In the genomic region with DNA sequence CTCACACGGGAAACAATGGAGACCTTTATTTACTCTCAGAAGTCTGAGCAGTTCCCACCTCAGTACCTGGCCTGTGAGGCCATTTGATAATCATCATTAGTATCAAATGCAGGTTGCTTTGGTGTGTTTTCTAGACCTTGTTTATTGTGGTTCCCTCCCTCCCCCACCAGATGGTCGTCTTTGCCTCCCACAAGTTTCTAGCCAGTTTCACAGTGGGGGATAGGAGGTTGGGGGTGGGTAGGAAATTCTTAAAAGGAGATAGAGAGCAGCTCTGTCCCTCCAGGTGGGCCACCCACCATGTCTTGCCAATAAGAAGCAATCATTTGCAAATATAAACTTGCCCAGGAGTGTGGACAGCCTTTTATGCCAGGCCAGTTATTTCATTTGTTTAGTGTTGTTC, we compare ENCODE assay signal across 24 cellular contexts. TPM values are rescaled to one million over a fixed set of nuclear protein-coding genes. Genes with fewer than 3 reads are reported as not detected.
DNase-seq lines count a peak whose midpoint lies in the region; ATAC-seq and TF ChIP-seq lines count a peak whose summit lies in the region.
"Had no signal": no experiment of that assay in that cellular context is flagged by ENCODE, and none has a peak within 500 bp of the region (broad histone marks: within the 10 kb centered on the region; RNA-seq: fewer than 3 reads in every experiment).

No MANE protein-coding gene starts in this region.

- POLR2A ChIA-PET in MCF 10A (lab: Yijun Ruan, JAX) (interaction anchor here (0.5 kb wide), 1 partner anchor 57 kb away, joined by 4 read pairs; no protein-coding TSS in a partner anchor), Caco-2 (lab: Charles Lee) (no interaction called here)

- no peaks in the 10 kb centered on the region for H3K9me2 ChIP-seq in MM.1S (replicated peaks; ENCODE audit: insufficient read depth, low read length)

- H3K36me3 ChIP-seq in MM.1S (replicated peaks; ENCODE audit: insufficient read depth, low read length) (0 out of 2 replicates have a peak, but pooled peaks cover 2% of the 10 kb centered on the region), psoas muscle (ENCODE audit: insufficient read depth in 1 of 2, low read depth in 1 of 2) (no peaks in the 10 kb centered on the region), Caco-2 (ENCODE audit: control insufficient read depth, insufficient read depth, low read length) (no peaks in the 10 kb centered on the region)
- H3K36me3 ChIP-seq: brain microvascular endothelial cell, esophagus squamous epithelium, gastrocnemius medialis, right atrium auricular region had no signal

- peaks cover 7% of the 10 kb centered on the region for H3K27me3 Mint-ChIP-seq in endothelial cell (ENCODE audit: unreplicated experiment)
- no peaks in the 10 kb centered on the region for H3K27me3 Mint-ChIP-seq in MCF 10A (ENCODE audit: insufficient read depth, unreplicated experiment)
- H3K27me3 Mint-ChIP-seq in Caco-2 (ENCODE audit: insufficient read depth, unreplicated experiment): no peaks in the 10 kb centered on the region

- H3K27me3 ChIP-seq in MM.1S (replicated peaks; ENCODE audit: insufficient read depth, low read length): no peaks in the 10 kb centered on the region
- H3K27me3 ChIP-seq in psoas muscle (ENCODE audit: insufficient read depth in 3 of 3, low read length in 2 of 3): no peaks in the 10 kb centered on the region
- H3K27me3 ChIP-seq in Caco-2 (replicated peaks; ENCODE audit: control insufficient read depth, insufficient read depth, low read length): no peaks in the 10 kb centered on the region
- H3K27me3 ChIP-seq: brain microvascular endothelial cell, esophagus squamous epithelium, gastrocnemius medialis, right atrium auricular region had no signal

- no peaks in the 10 kb centered on the region for H4K20me1 ChIP-seq in MM.1S (ENCODE audit: insufficient read depth, low read length)

- H3K4me1 ChIP-seq in MM.1S (ENCODE audit: low read length) (peaks cover 93% of the 10 kb centered on the region), psoas muscle (peaks cover 59% of the 10 kb centered on the region), Caco-2 (no peaks in the 10 kb centered on the region)

- BruUV-seq in MCF 10A (replicated peaks; lab: Mats Ljungman, UMichigan) (no TSS peak), Caco-2 (replicated peaks; lab: Mats Ljungman, UMichigan) (no TSS peak)

- H3K9ac ChIP-seq in MM.1S (ENCODE audit: low read length): peak overlapping the region; percentile 39; the same call in 1 of the 2 replicates

- TF ChIP-seq CTCF in MM.1S (IDR thresholded peaks at IDR 0.05; ENCODE audit: low read length): no peak
- TF ChIP-seq CTCF in endothelial cell (IDR thresholded peaks at IDR 0.05; ENCODE audit: unreplicated experiment): no peak
- no peak for TF ChIP-seq CTCF in psoas muscle (IDR thresholded peaks at IDR 0.05)
- no peak for TF ChIP-seq CTCF in MCF 10A (IDR thresholded peaks at IDR 0.05; ENCODE audit: unreplicated experiment)
- TF ChIP-seq CTCF in Caco-2 (IDR thresholded peaks at IDR 0.05; ENCODE audit: insufficient read depth in 1 of 2, low read depth in 1 of 2, low read length in 1 of 2, severe bottlenecking in 1 of 2, unreplicated experiment in 1 of 2): no peak

- peaks cover 69% of the 10 kb centered on the region for H3K36me3 Mint-ChIP-seq in endothelial cell (ENCODE audit: low read depth, unreplicated experiment)
- peaks cover 4% of the 10 kb centered on the region for H3K36me3 Mint-ChIP-seq in MCF 10A (ENCODE audit: insufficient read depth, unreplicated experiment)
- H3K36me3 Mint-ChIP-seq in Caco-2 (ENCODE audit: insufficient read depth, unreplicated experiment): peaks cover 4% of the 10 kb centered on the region
- H3K36me3 Mint-ChIP-seq: CD8-positive, alpha-beta T cell had no signal

- peak overlapping the region; percentile 96 for H3K27ac ChIP-seq in MM.1S (ENCODE audit: low read length)
- peak overlapping the region; percentile 13 for H3K27ac ChIP-seq in psoas muscle
- H3K27ac ChIP-seq: 22Rv1, brain microvascular endothelial cell, gastrocnemius medialis, right atrium auricular region, VCaP had no signal

- 80 to 93% (median 80%) methylated on average over 2 of the region's 2 CpGs for WGBS in psoas muscle, 3 donors

- DNase-seq in DMS 273 (lab: John Stamatoyannopoulos, UW; ENCODE audit: unreplicated experiment) (peak; percentile 62), DMS 273 treated with DMSO at 0.1 percent for 48 hours (lab: John Stamatoyannopoulos, UW) (no peak), MM.1S (peak; percentile 65), endothelial cell (ENCODE audit: low spot score) (no peak), psoas muscle (no peak), MCF 10A (ENCODE audit: unreplicated experiment) (no peak), SIG-M5 (lab: John Stamatoyannopoulos, UW) (no peak), Caco-2 (no peak)
- DNase-seq: activated CD4-positive, alpha-beta T cell treated with anti-CD3 and anti-CD28 coated beads, Interleukin-2, amount 50 U/mL, for 1 hour; activated effector memory CD4-positive, alpha-beta T cell treated with anti-CD3 and anti-CD28 coated beads, Interleukin-2, amount 50 U/mL, for 16 hours; brain microvascular endothelial cell; CD8-positive, alpha-beta T cell; DMS79 treated with DMSO at 0.1 percent for 48 hours; effector memory CD4-positive, alpha-beta T cell; esophagus squamous epithelium; gastrocnemius medialis; IMR-90; NCI-H2227 treated with DMSO at 0.1 percent for 48 hours; stimulated activated CD4-positive, alpha-beta T cell treated with anti-CD3 and anti-CD28 coated beads, Interleukin-12 subunit alpha, Interleukin-12 subunit beta, amount 100 ng/mL, for 4 hours; stimulated activated CD4-positive, alpha-beta T cell treated with anti-CD3 and anti-CD28 coated beads, Interleukin-4, amount 100 ng/mL, for 4 hours; trophoblast cell had no signal

- peaks cover 50% of the 10 kb centered on the region for H3F3A ChIP-seq in MM.1S (ENCODE audit: insufficient read depth, low read length)

- H3K4me2 ChIP-seq in MM.1S (ENCODE audit: low read depth, low read length): peak overlapping the region; percentile 37; the same call in 1 of the 2 replicates

- intact Hi-C loops in psoas muscle (cut with DNase I) (no loop called here), MCF 10A (cut with micrococcal nuclease) (no loop called here), Caco-2 (cut with micrococcal nuclease; ENCODE audit: unreplicated experiment) (no loop called here)

- H3K9me3 ChIP-seq in MM.1S (replicated peaks; ENCODE audit: insufficient read depth, low read length) (no peaks in the 10 kb centered on the region), psoas muscle (no peaks in the 10 kb centered on the region), Caco-2 (no peaks in the 10 kb centered on the region)
- H3K9me3 ChIP-seq: esophagus squamous epithelium, gastrocnemius medialis, right atrium auricular region had no signal

- H3K4me3 Mint-ChIP-seq in endothelial cell (ENCODE audit: unreplicated experiment) (peak overlapping the region; percentile 29), MCF 10A (ENCODE audit: unreplicated experiment) (no peak overlapping the region), Caco-2 (ENCODE audit: unreplicated experiment) (no peak overlapping the region)
- H3K4me3 Mint-ChIP-seq: CD8-positive, alpha-beta T cell had no signal

- H3K27ac Mint-ChIP-seq in endothelial cell (ENCODE audit: unreplicated experiment) (peak overlapping the region; percentile 1), MCF 10A (ENCODE audit: low read depth, unreplicated experiment) (no peak overlapping the region), Caco-2 (ENCODE audit: unreplicated experiment) (no peak overlapping the region)
- H3K27ac Mint-ChIP-seq: CD8-positive, alpha-beta T cell had no signal

- ATAC-seq in psoas muscle: no peak
- ATAC-seq: CD8-positive, alpha-beta T cell; gastrocnemius medialis had no signal

- H3K4me3 ChIP-seq in MM.1S (ENCODE audit: low read length) (no peak overlapping the region), psoas muscle (no peak overlapping the region), Caco-2 (ENCODE audit: low read depth, low read length) (no peak overlapping the region)
- H3K4me3 ChIP-seq: esophagus squamous epithelium, gastrocnemius medialis, right atrium auricular region had no signal

- H3K79me2 ChIP-seq in MM.1S (ENCODE audit: low read length): peaks cover 79% of the 10 kb centered on the region

- H2AFZ ChIP-seq in MM.1S (ENCODE audit: low read length): no peak overlapping the region

- H3K4me1 Mint-ChIP-seq in endothelial cell (ENCODE audit: unreplicated experiment) (peaks cover 43% of the 10 kb centered on the region), MCF 10A (ENCODE audit: insufficient read depth, unreplicated experiment) (peaks cover 24% of the 10 kb centered on the region), Caco-2 (ENCODE audit: low read depth, unreplicated experiment) (no peaks in the 10 kb centered on the region)

- H3K9me3 Mint-ChIP-seq in endothelial cell (ENCODE audit: unreplicated experiment) (no peaks in the 10 kb centered on the region), MCF 10A (ENCODE audit: unreplicated experiment) (no peaks in the 10 kb centered on the region), Caco-2 (ENCODE audit: unreplicated experiment) (no peaks in the 10 kb centered on the region)
- H3K9me3 Mint-ChIP-seq: CD8-positive, alpha-beta T cell had no signal

- CTCF ChIA-PET in MCF 10A (lab: Yijun Ruan, JAX): interaction anchor here (0.6 kb wide), 1 partner anchor 54 kb away, joined by 3 read pairs; no protein-coding TSS in a partner anchor
- CTCF ChIA-PET in Caco-2 (lab: Charles Lee): no interaction called here

RNA-seq across cellular contexts. Expression of gene SETBP1, which starts 31.3 kb away (rescaled TPM):
- total RNA-seq in endothelial cell (ENCODE audit: unreplicated experiment) (131 TPM), psoas muscle (10 to 100 TPM; 10.5 to 21.0 (median 20.2) TPM), MCF 10A (2022) (4.8 and 4.9 TPM in 2 replicates), Caco-2 (2022) (4.0 and 4.6 TPM in 2 replicates)
- polyA plus RNA-seq in psoas muscle: 1 to 10 TPM in 2 of 3 donors, under 1 TPM in 1; 0.61 to 4.8 (median 2.5) TPM

Comparison
In these comparisons a context has a peak if more than half of its experiments do, and no peak if none do; other contexts are left out.
1. DNase-seq: peak in DMS 273 (single experiment) and MM.1S (single experiment); none in DMS 273 treated with DMSO at 0.1 percent for 48 hours (single experiment), endothelial cell (single experiment), psoas muscle (0 of 2), MCF 10A (single experiment), SIG-M5 (single experiment) and Caco-2 (0 of 2).